Comparison of ENCODE assay signal across 33 cellular contexts in the genomic region with DNA sequence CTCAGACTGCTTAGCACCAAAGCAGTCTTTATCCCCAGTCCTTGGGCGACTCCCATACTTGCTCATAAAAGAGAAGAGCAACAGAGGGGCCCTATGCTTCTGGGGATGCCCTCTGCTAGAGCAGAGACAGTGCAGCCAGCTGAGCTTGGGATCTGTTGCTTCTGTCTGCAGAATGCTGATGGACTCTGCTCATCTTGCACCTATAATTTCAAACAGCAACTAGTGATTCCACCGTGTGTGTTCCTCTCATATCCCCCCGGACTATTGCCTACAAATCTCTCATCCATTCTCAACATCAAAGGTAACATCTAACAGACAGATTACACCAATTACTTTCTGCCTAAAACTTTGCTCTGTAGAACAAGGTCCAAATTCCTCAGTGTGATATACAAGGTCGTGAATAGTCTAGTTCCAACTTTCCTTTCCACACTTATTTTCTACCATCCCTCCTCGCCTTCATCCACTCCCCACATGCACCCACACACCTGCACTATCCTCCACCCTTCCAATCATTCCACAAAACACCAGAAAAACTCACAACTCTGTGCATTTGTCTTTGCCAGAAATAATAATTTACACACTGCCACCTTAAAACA.
"Had no signal": no experiment of that assay in that cellular context is flagged by ENCODE, and none has a peak within 500 bp of the region (broad histone marks: within the 10 kb centered on the region; RNA-seq: fewer than 3 reads in every experiment).

No MANE protein-coding gene starts in this region.

- H3K4me1 Mint-ChIP-seq: activated B cell treated with CpG ODN at 0.5 μM for 24 hours; activated T-helper 17 cell treated with anti-CD3 and anti-CD28 coated beads, Interleukin-2, amount 50 U/mL, for 72 hours; T-helper 17 cell had no signal

- H3K36me3 Mint-ChIP-seq: activated naive CD8-positive, alpha-beta T cell had no signal

- H3K27ac ChIP-seq: body of pancreas, esophagus muscularis mucosa, foreskin keratinocyte, gastrocnemius medialis, WERI-Rb-1 had no signal

- H3K9me3 Mint-ChIP-seq: activated B cell treated with CpG ODN at 0.5 μM for 24 hours; activated CD8-positive, alpha-beta T cell treated with anti-CD3 and anti-CD28 coated beads for 36 hours; activated T-helper 17 cell treated with anti-CD3 and anti-CD28 coated beads, Interleukin-2, amount 50 U/mL, for 72 hours; effector memory CD8-positive, alpha-beta T cell; T-helper 2 cell treated with Interferon-gamma antibody and Interleukin-4, amounts not matched to agents 5 μg/mL and 100 μg/mL, for 36 hours had no signal

- H3K4me1 ChIP-seq: body of pancreas, esophagus muscularis mucosa, foreskin keratinocyte, gastrocnemius medialis had no signal

- DNase-seq: activated B cell treated with CpG ODN at 0.5 μM for 24 hours; activated CD4-positive, alpha-beta T cell treated with anti-CD3 and anti-CD28 coated beads for 48 hours; activated CD4-positive, alpha-beta T cell treated with anti-CD3 and anti-CD28 coated beads, Interleukin-2, amount 50 U/mL, for 1 hour; activated CD4-positive, alpha-beta T cell treated with anti-CD3 and anti-CD28 coated beads, Interleukin-2, amount 50 U/mL, for 48 hours; activated CD8-positive, alpha-beta memory T cell treated with anti-CD3 and anti-CD28 coated beads for 24 hours; activated CD8-positive, alpha-beta T cell treated with anti-CD3 and anti-CD28 coated beads for 36 hours; activated effector memory CD4-positive, alpha-beta T cell treated with Interleukin-2 at 50 U/mL for 16 hours; activated gamma-delta T cell treated with Interleukin-2 at 50 U/mL for 16 hours; activated naive CD4-positive, alpha-beta T cell treated with anti-CD3 and anti-CD28 coated beads, Interleukin-2, amount 50 U/mL, for 16 hours; activated naive CD4-positive, alpha-beta T cell treated with Interleukin-2 at 50 U/mL for 16 hours; activated T-cell treated with anti-CD3 and anti-CD28 coated beads, Interleukin-2, amount 50 U/mL, for 1 hour; amniotic stem cell; anterior cingulate cortex; body of pancreas; caudate nucleus; cortex of kidney; dermis blood vessel endothelial cell; effector CD4-positive, alpha-beta T cell; effector memory CD8-positive, alpha-beta T cell; erythroblast; foreskin keratinocyte; gastrocnemius medialis; glutamatergic neuron; T-helper 1 cell; T-helper 17 cell; T1000; WERI-Rb-1 had no signal

- ATAC-seq: activated CD4-positive, CD25-positive, alpha-beta regulatory T cell treated with anti-CD3 and anti-CD28 coated beads, Interleukin-2, amount 50 U/mL, for 24 hours; activated CD8-positive, alpha-beta T cell treated with anti-CD3 and anti-CD28 coated beads for 36 hours; activated T-helper 17 cell treated with anti-CD3 and anti-CD28 coated beads, Interleukin-2, amount 50 U/mL, for 72 hours; body of pancreas; effector memory CD8-positive, alpha-beta T cell; foreskin keratinocyte; gastrocnemius medialis; T-helper 17 cell had no signal

- H3K36me3 ChIP-seq: esophagus muscularis mucosa, gastrocnemius medialis, WERI-Rb-1 had no signal

- H3K27me3 Mint-ChIP-seq: activated B cell treated with CpG ODN at 0.5 μM for 24 hours had no signal

- H3K4me3 ChIP-seq: body of pancreas, esophagus muscularis mucosa, gastrocnemius medialis had no signal

- H3K27me3 ChIP-seq: body of pancreas, esophagus muscularis mucosa, foreskin keratinocyte, gastrocnemius medialis had no signal

- FAIRE-seq: colon had no signal

- H3K9me3 ChIP-seq: body of pancreas, esophagus muscularis mucosa, gastrocnemius medialis had no signal

- H3K27ac Mint-ChIP-seq: activated B cell treated with CpG ODN at 0.5 μM for 24 hours; activated CD8-positive, alpha-beta T cell treated with anti-CD3 and anti-CD28 coated beads for 36 hours; activated naive CD8-positive, alpha-beta T cell; activated T-helper 17 cell treated with anti-CD3 and anti-CD28 coated beads, Interleukin-2, amount 50 U/mL, for 72 hours; effector memory CD8-positive, alpha-beta T cell; T-helper 17 cell; T-helper 2 cell treated with Interferon-gamma antibody and Interleukin-4, amounts not matched to agents 5 μg/mL and 100 μg/mL, for 36 hours had no signal

- H3K4me3 Mint-ChIP-seq: activated B cell treated with CpG ODN at 0.5 μM for 24 hours; activated CD8-positive, alpha-beta T cell treated with anti-CD3 and anti-CD28 coated beads for 36 hours; activated naive CD8-positive, alpha-beta T cell; activated T-helper 17 cell treated with anti-CD3 and anti-CD28 coated beads, Interleukin-2, amount 50 U/mL, for 72 hours; effector memory CD8-positive, alpha-beta T cell; T-helper 17 cell; T-helper 2 cell treated with Interferon-gamma antibody and Interleukin-4, amounts not matched to agents 5 μg/mL and 100 μg/mL, for 36 hours had no signal
